ENCODE assay signal across 8 cellular contexts in genomic region chr21:31732891-31733520, GRCh38. TPM values are rescaled to one million over a fixed set of nuclear protein-coding genes. Genes with fewer than 3 reads are reported as not detected.
A peak's percentile ranks its signal among the peaks of the same experiment; 100 is the strongest.
DNase-seq lines count a peak whose midpoint lies in the region; ATAC-seq and TF ChIP-seq lines count a peak whose summit lies in the region.

No MANE protein-coding gene starts in this region.

- no peak for TF ChIP-seq CTCF in right lobe of liver (IDR thresholded peaks at IDR 0.05)
- TF ChIP-seq CTCF in upper lobe of right lung (IDR thresholded peaks at IDR 0.05): no peak

- DNase-seq in NCI-H82 (lab: John Stamatoyannopoulos, UW): peak; percentile 69
- no peak for DNase-seq in NCI-H82 treated with DMSO at 0.1 percent for 48 hours (lab: John Stamatoyannopoulos, UW; ENCODE audit: unreplicated experiment)
- peak; percentile 52 for DNase-seq in NCI-H1092 treated with DMSO at 0.1 percent for 48 hours (lab: John Stamatoyannopoulos, UW)
- peak; percentile 24 for DNase-seq in amniotic epithelial cell (ENCODE audit: low read depth)
- DNase-seq in right lobe of liver: peak in 2 of 3 donors; percentile 23 to 50
- no peak for DNase-seq in upper lobe of right lung
- DNase-seq in ureter (ENCODE audit: low spot score): no peak

- H3K4me1 ChIP-seq in right lobe of liver: peaks cover 0 to 37% (median 12%) of the 10 kb centered on the region in 4 donors
- peaks cover 40% of the 10 kb centered on the region for H3K4me1 ChIP-seq in upper lobe of right lung

- no peaks in the 10 kb centered on the region for H3K36me3 ChIP-seq in right lobe of liver
- no peaks in the 10 kb centered on the region for H3K36me3 ChIP-seq in upper lobe of right lung

- no peak for ATAC-seq in right lobe of liver
- ATAC-seq in upper lobe of right lung: no peak
- no peak for ATAC-seq in GM21423 (IDR thresholded peaks at IDR 0.05; ENCODE audit: unreplicated experiment)

- no peak for TF ChIP-seq POLR2A in right lobe of liver (IDR thresholded peaks at IDR 0.05)

- H3K27ac ChIP-seq in right lobe of liver: peak overlapping the region; percentile 68 to 94 (median 68)
- peak overlapping the region; percentile 83 for H3K27ac ChIP-seq in upper lobe of right lung

- H3K27me3 ChIP-seq in right lobe of liver: no peaks in the 10 kb centered on the region
- H3K27me3 ChIP-seq in upper lobe of right lung: no peaks in the 10 kb centered on the region

- H3K9me3 ChIP-seq in right lobe of liver: no peaks in the 10 kb centered on the region
- H3K9me3 ChIP-seq in upper lobe of right lung: no peaks in the 10 kb centered on the region

- intact Hi-C loops in right lobe of liver (cut with DNase I) (no loop called here), upper lobe of right lung (cut with DNase I) (no loop called here)

- 59% methylated on average over 5 of the region's 9 CpGs for WGBS in right lobe of liver (ENCODE audit: insufficient coverage, low coverage, low lambda C conversion rate, missing lambda C conversion rate)

- H3K4me3 ChIP-seq in right lobe of liver: peak overlapping the region; percentile 43 to 99 (median 96)
- peak overlapping the region; percentile 97 for H3K4me3 ChIP-seq in upper lobe of right lung

RNA-seq across cellular contexts. Expression of gene SCAF4, which starts 1.1 kb away (rescaled TPM):
- total RNA-seq in right lobe of liver (10 to 100 TPM; 10.1 to 18.5 (median 13.7) TPM), upper lobe of right lung (32.7 TPM), ureter (44.2 TPM)

Comparison
In these comparisons a context has a peak if more than half of its experiments do, and no peak if none do; other contexts are left out.
1. DNase-seq: peak in NCI-H82 (single experiment), NCI-H1092 treated with DMSO at 0.1 percent for 48 hours (single experiment), amniotic epithelial cell (single experiment) and right lobe of liver (2 of 3); none in NCI-H82 treated with DMSO at 0.1 percent for 48 hours (single experiment), upper lobe of right lung (single experiment) and ureter (single experiment).